Comparison of ENCODE assay signal across 27 cellular contexts in genomic region chr10:116254422-116255152, GRCh38. TPM values are rescaled to one million over a fixed set of nuclear protein-coding genes. Genes with fewer than 3 reads are reported as not detected.
DNase-seq lines count a peak whose midpoint lies in the region; ATAC-seq and TF ChIP-seq lines count a peak whose summit lies in the region.
"Had no signal": no experiment of that assay in that cellular context is flagged by ENCODE, and none has a peak within 500 bp of the region (broad histone marks: within the 10 kb centered on the region; RNA-seq: fewer than 3 reads in every experiment).

No MANE protein-coding gene starts in this region.

- H4K20me1 ChIP-seq in BLaER1 treated with 17β-estradiol and CSF1 and Interleukin-3, amounts not matched to agents 10 nM and 100 nM: no peaks in the 10 kb centered on the region

- no peaks in the 10 kb centered on the region for H3K27me3 ChIP-seq in BLaER1 treated with 17β-estradiol and CSF1 and Interleukin-3, amounts not matched to agents 10 nM and 100 nM
- H3K27me3 ChIP-seq in neuronal stem cell (ENCODE audit: control insufficient read depth in 3 of 3, insufficient read depth in 3 of 3, low read depth in 1 of 3, low read length in 3 of 3) (no peaks in the 10 kb centered on the region), colonic mucosa (no peaks in the 10 kb centered on the region)
- H3K27me3 ChIP-seq: ovary, Peyer's patch had no signal

- intact Hi-C loops in colonic mucosa (cut with DNase I): no loop called here

- H2BK120ac ChIP-seq in neuronal stem cell (ENCODE audit: low read depth, low read length): no peak overlapping the region

- H3K18ac ChIP-seq in neuronal stem cell (ENCODE audit: low read length): no peak overlapping the region

- no peak overlapping the region for H3K9ac ChIP-seq in BLaER1 treated with 17β-estradiol and CSF1 and Interleukin-3, amounts not matched to agents 10 nM and 100 nM
- H3K9ac ChIP-seq in neuronal stem cell (ENCODE audit: low read depth, low read length, poor library complexity) (no peak overlapping the region), colonic mucosa (ENCODE audit: low read depth in 2 of 2, low read length in 2 of 2) (no peak overlapping the region)

- no peak overlapping the region for H2AK5ac ChIP-seq in neuronal stem cell (ENCODE audit: low read depth, low read length)

- H3K23ac ChIP-seq in neuronal stem cell (ENCODE audit: low read depth, low read length, poor library complexity): no peak overlapping the region

- no peaks in the 10 kb centered on the region for H3K36me3 ChIP-seq in BLaER1 treated with 17β-estradiol and CSF1 and Interleukin-3, amounts not matched to agents 10 nM and 100 nM
- peaks cover 0 to 25% of the 10 kb centered on the region in 2 donors for H3K36me3 ChIP-seq in neuronal stem cell (replicated peaks in 1 of 2; ENCODE audit: control insufficient read depth in 2 of 2, insufficient read depth in 2 of 2, low read length in 2 of 2)
- H3K36me3 ChIP-seq in colonic mucosa: no peaks in the 10 kb centered on the region
- H3K36me3 ChIP-seq: left lung, ovary, Peyer's patch had no signal

- DNase-seq in M059J (ENCODE audit: low read depth) (peak; percentile 44), glomerular visceral epithelial cell (ENCODE audit: extremely low spot score) (peak; percentile 30), neuronal stem cell (ENCODE audit: low spot score) (peak; percentile 31), colonic mucosa (no peak), NOMO-1 (lab: John Stamatoyannopoulos, UW; ENCODE audit: unreplicated experiment in 2 of 2) (no peak)
- DNase-seq: activated CD4-positive, CD25-positive, alpha-beta regulatory T cell; activated CD8-positive, alpha-beta T cell treated with anti-CD3 and anti-CD28 coated beads, Interleukin-2, amount 10 ng/mL, durations not matched to agents 7 days and 5 days; activated naive CD4-positive, alpha-beta T cell treated with anti-CD3 and anti-CD28 coated beads for 36 hours; activated T-cell treated with anti-CD3 and anti-CD28 coated beads, Interleukin-2, amount 50 U/mL, for 24 hours; CD4-positive, alpha-beta T cell; cerebellar nuclear complex; DMS53; effector memory CD4-positive, alpha-beta T cell; KBM-7; left lung; NCI-H1092 treated with DMSO at 0.1 percent for 48 hours; NCI-H2029; NCI-H446; ovary; Peyer's patch; stimulated activated CD4-positive, alpha-beta T cell treated with anti-CD3 and anti-CD28 coated beads, Interleukin-1b, Interleukin-23, amount 100 ng/mL, for 48 hours; stimulated activated naive B cell treated with anti-CD40 and anti-IgM and Interleukin-4, amounts not matched to agents 10 μg/mL and 1 μg/mL and 100 μg/mL, for 72 hours; T-helper 9 cell had no signal

- H3K27ac ChIP-seq in BLaER1 treated with 17β-estradiol and CSF1 and Interleukin-3, amounts not matched to agents 10 nM and 100 nM: no peak overlapping the region
- no peak overlapping the region for H3K27ac ChIP-seq in neuronal stem cell (replicated peaks; ENCODE audit: low read length)
- no peak overlapping the region for H3K27ac ChIP-seq in colonic mucosa
- H3K27ac ChIP-seq: left lung, ovary, Peyer's patch had no signal

- H2BK5ac ChIP-seq in neuronal stem cell (ENCODE audit: low read length): no peak overlapping the region

- H3K79me1 ChIP-seq in neuronal stem cell (ENCODE audit: low read depth, low read length): no peaks in the 10 kb centered on the region

- no peak overlapping the region for H2AFZ ChIP-seq in neuronal stem cell (ENCODE audit: low read length)

- no peak for TF ChIP-seq CTCF in colonic mucosa (IDR thresholded peaks at IDR 0.05)

- no peak overlapping the region for H3K4ac ChIP-seq in neuronal stem cell (ENCODE audit: low read length)

- ATAC-seq in HG02610 (IDR thresholded peaks at IDR 0.05; ENCODE audit: unreplicated experiment) (no peak), HG03571 (IDR thresholded peaks at IDR 0.05; ENCODE audit: unreplicated experiment) (no peak)
- ATAC-seq: activated CD8-positive, alpha-beta T cell treated with anti-CD3 and anti-CD28 coated beads, Interleukin-2, amount 10 ng/mL, durations not matched to agents 7 days and 5 days; left lung; SK-N-SH treated with all-trans-retinoic acid at 6 μM for 48 hours; stimulated activated naive B cell treated with anti-CD40 and anti-IgM and Interleukin-4, amounts not matched to agents 10 μg/mL and 1 μg/mL and 100 μg/mL, for 72 hours had no signal

- H3K14ac ChIP-seq in neuronal stem cell (ENCODE audit: low read length): no peak overlapping the region

- H3K4me1 ChIP-seq in BLaER1 treated with 17β-estradiol and CSF1 and Interleukin-3, amounts not matched to agents 10 nM and 100 nM: peaks cover 0 to 34% (median 19%) of the 10 kb centered on the region in 10 experiments; a peak in 13 of 20 replicates
- H3K4me1 ChIP-seq in neuronal stem cell (ENCODE audit: control insufficient read depth in 2 of 2, insufficient read depth in 1 of 2, low read depth in 1 of 2, low read length in 2 of 2) (peaks cover 4 to 35% of the 10 kb centered on the region in 2 donors), colonic mucosa (no peaks in the 10 kb centered on the region)
- H3K4me1 ChIP-seq: left lung, Peyer's patch had no signal

- no peak overlapping the region for H2BK15ac ChIP-seq in neuronal stem cell (ENCODE audit: low read length)

- H4K91ac ChIP-seq in neuronal stem cell (ENCODE audit: low read depth, low read length, poor library complexity): no peak overlapping the region

- no CpG with 5 or more reads among the region's 7 CpGs for WGBS in neuronal stem cell (ENCODE audit: extremely low coverage in 2 of 2, insufficient read length in 2 of 2, insufficient replicate concordance in 1 of 2), 2 donors

- H2BK12ac ChIP-seq in neuronal stem cell (ENCODE audit: low read length): no peak overlapping the region

- peak overlapping the region in 8 of 11 experiments; percentile 25 to 76 (median 54); a peak in 14 of 22 replicates for H3K4me2 ChIP-seq in BLaER1 treated with 17β-estradiol and CSF1 and Interleukin-3, amounts not matched to agents 10 nM and 100 nM
- H3K4me2 ChIP-seq in neuronal stem cell (ENCODE audit: insufficient read depth, low read length, poor library complexity, severe bottlenecking): no peak overlapping the region

- H4K8ac ChIP-seq in neuronal stem cell (ENCODE audit: low read depth, low read length): no peak overlapping the region

- no peaks in the 10 kb centered on the region for H3K9me3 ChIP-seq in BLaER1 treated with 17β-estradiol and CSF1 and Interleukin-3, amounts not matched to agents 10 nM and 100 nM (replicated peaks in 1 of 11)
- H3K9me3 ChIP-seq in neuronal stem cell (replicated peaks in 1 of 2; ENCODE audit: control insufficient read depth in 2 of 2, insufficient read depth in 1 of 2, low read depth in 1 of 2, low read length in 2 of 2) (no peaks in the 10 kb centered on the region), colonic mucosa (no peaks in the 10 kb centered on the region)
- H3K9me3 ChIP-seq: left lung, ovary, Peyer's patch had no signal

- no peak overlapping the region for H3K4me3 ChIP-seq in BLaER1 treated with 17β-estradiol and CSF1 and Interleukin-3, amounts not matched to agents 10 nM and 100 nM
- H3K4me3 ChIP-seq in neuronal stem cell (ENCODE audit: low read length in 2 of 2) (no peak overlapping the region), colonic mucosa (no peak overlapping the region)
- H3K4me3 ChIP-seq: left lung, ovary, Peyer's patch had no signal

RNA-seq across cellular contexts. Expression of gene GFRA1, which starts 18.4 kb away (rescaled TPM):
- 32.2 and 49.4 TPM in 2 replicates for total RNA-seq in M059J (2014; rRNA removed; shearing (Covaris generic))
- polyA plus RNA-seq in neuronal stem cell (2013, experiment 1 of 2): 2.8 TPM
- polyA plus RNA-seq in neuronal stem cell (2013, experiment 2 of 2): 2.8 TPM
- 1 to 10 TPM; 1.0 to 4.9 TPM for total RNA-seq in colonic mucosa
- total RNA-seq: activated CD8-positive, alpha-beta T cell treated with anti-CD3 and anti-CD28 coated beads, Interleukin-2, amount 10 ng/mL, durations not matched to agents 7 days and 5 days; activated naive CD4-positive, alpha-beta T cell treated with anti-CD3 and anti-CD28 coated beads for 36 hours; CD4-positive, alpha-beta T cell had no signal

Comparison
In these comparisons a context has a peak if more than half of its experiments do, and no peak if none do; other contexts are left out.
1. DNase-seq: peak in M059J (single experiment), glomerular visceral epithelial cell (single experiment) and neuronal stem cell (single experiment); none in colonic mucosa (single experiment) and NOMO-1 (0 of 2).